ENCODE assay signal across 1 cellular context in the genomic region with DNA sequence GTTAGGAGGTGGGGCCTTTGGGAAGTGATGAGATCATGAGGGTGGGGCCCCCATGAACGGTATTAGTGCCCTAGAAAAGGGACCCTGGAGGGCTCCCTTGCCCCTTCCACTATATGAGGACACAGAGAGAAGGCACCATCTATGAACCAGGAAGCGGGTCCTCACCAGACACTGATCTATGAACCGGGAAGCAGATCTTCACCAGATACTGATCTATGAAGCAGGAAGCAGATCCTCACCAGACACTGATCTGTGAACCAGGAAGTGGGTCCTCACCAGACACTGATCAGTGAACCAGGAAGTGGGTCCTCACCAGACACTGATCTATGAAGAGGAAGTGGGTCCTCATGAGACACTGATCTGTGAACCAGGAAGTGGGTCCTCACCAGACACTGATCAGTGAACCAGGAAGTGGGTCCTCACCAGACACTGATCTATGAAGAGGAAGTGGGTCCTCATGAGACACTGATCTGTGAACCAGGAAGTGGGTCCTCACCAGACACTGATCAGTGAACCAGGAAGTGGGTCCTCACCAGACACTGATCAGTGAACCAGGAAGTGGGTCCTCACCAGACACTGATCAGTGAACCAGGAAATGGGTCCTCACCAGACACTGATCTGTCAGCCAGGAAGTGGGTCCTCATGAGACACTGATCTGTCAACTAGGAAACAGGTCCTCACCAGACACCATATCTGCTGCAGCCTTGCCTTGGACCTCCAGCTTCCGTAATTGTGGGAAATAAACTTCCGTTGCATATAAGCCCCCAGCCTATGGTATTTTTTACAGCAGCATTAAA.
A peak's percentile ranks its signal among the peaks of the same experiment; 100 is the strongest.
TF ChIP-seq lines count a peak whose summit lies in the region.

No MANE protein-coding gene starts in this region.

TF ChIP-seq in HCT116, 20 proteins besides CTCF, POLR2A, EP300 and RAD21:
- peak; percentile 25; the same call in 1 of the 2 replicates for TF ChIP-seq ELF1 (IDR thresholded peaks at IDR 0.05; ENCODE audit: borderline replicate concordance, low read depth)
